ENCODE assay signal across 8 cellular contexts in the genomic region with DNA sequence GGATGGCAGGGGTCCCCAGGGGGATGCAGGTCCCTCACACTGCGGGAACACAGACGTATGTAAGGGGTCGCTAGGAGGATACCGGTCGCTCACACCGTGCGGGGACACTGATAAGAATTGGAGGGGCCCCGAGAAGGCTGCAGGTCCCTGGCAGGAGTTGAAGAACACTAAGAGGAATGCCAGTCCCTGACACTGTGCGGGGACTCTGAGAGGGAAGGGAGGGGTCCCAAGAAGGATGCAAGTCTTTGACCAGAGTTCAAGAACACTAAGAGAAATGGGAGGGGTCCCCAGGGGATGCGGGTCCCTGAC. TPM values are rescaled to one million over a fixed set of nuclear protein-coding genes. Genes with fewer than 3 reads are reported as not detected.
A peak's percentile ranks its signal among the peaks of the same experiment; 100 is the strongest.
DNase-seq lines count a peak whose midpoint lies in the region; ATAC-seq, FAIRE-seq and TF ChIP-seq lines count a peak whose summit lies in the region.

No MANE protein-coding gene starts in this region.

- TF ChIP-seq POLR2A in HepG2 (IDR thresholded peaks at IDR 0.05; ENCODE audit: insufficient read depth in 1 of 2, low read depth in 2 of 2, low read length in 2 of 2) (no peak), GM12891 (IDR thresholded peaks at IDR 0.05; ENCODE audit: low read depth, low read length) (no peak)

- H3K9me3 Mint-ChIP-seq in activated CD8-positive, alpha-beta memory T cell treated with anti-CD3 and anti-CD28 coated beads, Interleukin-2, amount 10 ng/mL, durations not matched to agents 7 days and 5 days (ENCODE audit: low read depth): no peaks in the 10 kb centered on the region

- H3K4me1 Mint-ChIP-seq in activated CD8-positive, alpha-beta memory T cell treated with anti-CD3 and anti-CD28 coated beads, Interleukin-2, amount 10 ng/mL, durations not matched to agents 7 days and 5 days: peaks cover 25% of the 10 kb centered on the region

- peaks cover 4% of the 10 kb centered on the region for H3K27me3 Mint-ChIP-seq in activated CD8-positive, alpha-beta memory T cell treated with anti-CD3 and anti-CD28 coated beads, Interleukin-2, amount 10 ng/mL, durations not matched to agents 7 days and 5 days

- FAIRE-seq in HepG2 (lab: Jason Lieb, UNC): no peak
- no peak for FAIRE-seq in GM12891 (lab: Jason Lieb, UNC)

- intact Hi-C loops in HepG2 (cut with micrococcal nuclease; ENCODE audit: unreplicated experiment) (loop anchor here (5.0 to 10.0 kb wide), 3 partner anchors 214 to 607 kb away; no protein-coding TSS in a partner anchor), tibial artery (cut with DNase I; ENCODE audit: low total_unique reads) (loop anchor here (5.0 to 10.0 kb wide), 3 partner anchors 272 to 607 kb away; no protein-coding TSS in a partner anchor)

- H3K4me2 ChIP-seq in HepG2 (ENCODE audit: low read depth, low read length): peak overlapping the region; percentile 87

- peaks cover 5% of the 10 kb centered on the region for H3K36me3 Mint-ChIP-seq in activated CD8-positive, alpha-beta memory T cell treated with anti-CD3 and anti-CD28 coated beads, Interleukin-2, amount 10 ng/mL, durations not matched to agents 7 days and 5 days

- POLR2A ChIA-PET in HepG2 (lab: Yijun Ruan, JAX): interaction anchor here (0.9 to 1.8 kb wide), 13 partner anchors 11 to 581 kb away, joined by 3 to 16 read pairs (median 3); no protein-coding TSS in a partner anchor

- CTCF ChIA-PET in activated CD8-positive, alpha-beta memory T cell treated with anti-CD3 and anti-CD28 coated beads, Interleukin-2, amount 10 ng/mL, durations not matched to agents 7 days and 5 days (lab: Charles Lee): interaction anchor here (0.8 to 4.2 kb wide), 22 partner anchors 9 to 669 kb away, joined by 3 to 31 read pairs (median 4); no protein-coding TSS in a partner anchor
- CTCF ChIA-PET in HepG2 (lab: Yijun Ruan, JAX; ENCODE audit: low intra/inter-chr PET ratio, low total read pairs): interaction anchor here (1.2 to 3.1 kb wide), 3 partner anchors 11 to 54 kb away, joined by 4 to 34 read pairs (median 29); no protein-coding TSS in a partner anchor

- peaks cover 22% of the 10 kb centered on the region for H3K4me1 ChIP-seq in adipocyte (ENCODE audit: control insufficient read depth, insufficient read depth, low read length)
- peaks cover 32% of the 10 kb centered on the region for H3K4me1 ChIP-seq in HepG2 (ENCODE audit: insufficient read depth, low read length)
- peaks cover 0 to 36% (median 17%) of the 10 kb centered on the region in 4 donors for H3K4me1 ChIP-seq in tibial artery

- WGBS in HepG2 (ENCODE audit: low lambda C conversion rate): 1% methylated on average over 10 of the region's 10 CpGs

- in situ Hi-C loops in HepG2 (cut with HindIII; ENCODE audit: extremely low pct_ligation_motif_present, low pct_unique_long_range_greater_than_20kb): loop anchor here (5.0 to 10.0 kb wide), 3 partner anchors 294 to 367 kb away; no protein-coding TSS in a partner anchor

- H3K79me2 ChIP-seq in HepG2 (ENCODE audit: insufficient read depth, low read length): no peaks in the 10 kb centered on the region

- DNase-seq in activated CD8-positive, alpha-beta memory T cell treated with anti-CD3 and anti-CD28 coated beads, Interleukin-2, amount 10 ng/mL, durations not matched to agents 7 days and 5 days: no peak
- DNase-seq in activated CD8-positive, alpha-beta memory T cell treated with anti-CD3 and anti-CD28 coated beads, Interleukin-2, amount 50 U/mL, for 48 hours: no peak
- DNase-seq in adipocyte (ENCODE audit: low read depth): no peak
- DNase-seq in HepG2 (ENCODE audit: low spot score): no peak
- DNase-seq in tibial artery: no peak
- no peak for DNase-seq in GM03348 (ENCODE audit: low spot score)
- DNase-seq in GM12891 (ENCODE audit: insufficient read length, low spot score): no peak

- TF ChIP-seq EP300 in HepG2 (IDR thresholded peaks at IDR 0.05; ENCODE audit: low read depth in 2 of 2, low read length in 2 of 2) (no peak), HepG2 (CRISPR knock-in tag; IDR thresholded peaks at IDR 0.05; ENCODE audit: borderline replicate concordance) (no peak)

- H3K36me3 ChIP-seq in adipocyte (ENCODE audit: control insufficient read depth, insufficient read depth, low read length, severe bottlenecking) (no peaks in the 10 kb centered on the region), HepG2 (replicated peaks in 1 of 2; ENCODE audit: control insufficient read depth in 1 of 2, insufficient read depth in 2 of 2, low read length in 2 of 2) (peaks cover 7 to 18% of the 10 kb centered on the region in 2 experiments; a peak in 4 of 5 replicates), tibial artery (peaks cover 0 to 6% (median 6%) of the 10 kb centered on the region in 3 donors)

- TF ChIP-seq RAD21 in HepG2 (CRISPR knock-in tag; IDR thresholded peaks at IDR 0.05): no peak

- H3K9me3 ChIP-seq in adipocyte (ENCODE audit: control insufficient read depth, low read length) (no peaks in the 10 kb centered on the region), HepG2 (ENCODE audit: low read length) (no peaks in the 10 kb centered on the region), tibial artery (no peaks in the 10 kb centered on the region)

- no TSS peak for BruUV-seq in HepG2 (replicated peaks; lab: Mats Ljungman, UMichigan)

- H3K4me3 ChIP-seq in adipocyte (ENCODE audit: low read length) (peak overlapping the region; percentile 90), HepG2 (replicated peaks in 1 of 3; ENCODE audit: insufficient read depth in 1 of 3, low read depth in 2 of 3, low read length in 3 of 3) (peak overlapping the region; percentile 89 to 98 (median 98)), tibial artery (peak overlapping the region; percentile 90 to 96)

- H3K27ac Mint-ChIP-seq in activated CD8-positive, alpha-beta memory T cell treated with anti-CD3 and anti-CD28 coated beads, Interleukin-2, amount 10 ng/mL, durations not matched to agents 7 days and 5 days: peak overlapping the region; percentile 91

- H3K27me3 ChIP-seq in adipocyte (replicated peaks; ENCODE audit: control insufficient read depth, insufficient read depth, low read length): no peaks in the 10 kb centered on the region
- no peaks in the 10 kb centered on the region; a peak in 1 of 5 replicates for H3K27me3 ChIP-seq in HepG2 (ENCODE audit: control insufficient read depth in 1 of 2, insufficient read depth in 2 of 2, low read length in 2 of 2)
- H3K27me3 ChIP-seq in tibial artery: no peaks in the 10 kb centered on the region

- H3K9ac ChIP-seq in adipocyte (ENCODE audit: low read length) (peak overlapping the region; percentile 94), HepG2 (ENCODE audit: insufficient read depth, low read depth, low read length) (peak overlapping the region; percentile 95)

- 0 out of 2 replicates have a peak, but pooled peaks cover 4% of the 10 kb centered on the region for H4K20me1 ChIP-seq in HepG2 (ENCODE audit: insufficient read depth, low read length)

- H2AFZ ChIP-seq in HepG2 (ENCODE audit: low read length): peak overlapping the region; percentile 23

- ATAC-seq in activated CD8-positive, alpha-beta memory T cell treated with anti-CD3 and anti-CD28 coated beads, Interleukin-2, amount 10 ng/mL, durations not matched to agents 7 days and 5 days: no peak
- ATAC-seq in HepG2 (peak; percentile 26), HG02610 (IDR thresholded peaks at IDR 0.05; ENCODE audit: unreplicated experiment) (no peak)

- H3K27ac ChIP-seq in HepG2 (ENCODE audit: extremely low read length, insufficient read depth, low read length): peak overlapping the region; percentile 49
- H3K27ac ChIP-seq in tibial artery: peak overlapping the region; percentile 72 to 91

- TF ChIP-seq CTCF in HepG2 (CRISPR knock-in tag; IDR thresholded peaks at IDR 0.05) (no peak), tibial artery (IDR thresholded peaks at IDR 0.05) (no peak)

- H3K4me3 Mint-ChIP-seq in activated CD8-positive, alpha-beta memory T cell treated with anti-CD3 and anti-CD28 coated beads, Interleukin-2, amount 10 ng/mL, durations not matched to agents 7 days and 5 days: peak overlapping the region; percentile 95

TF ChIP-seq in HepG2, 621 proteins besides CTCF, POLR2A, EP300 and RAD21 (continues in another document):
- peak; percentile 2; the same call in 1 of the 2 replicates for TF ChIP-seq ZSCAN25 (CRISPR knock-in tag; IDR thresholded peaks at IDR 0.05)

TF ChIP-seq in GM12891, 5 proteins besides CTCF, POLR2A, EP300 and RAD21:
- TF ChIP-seq POLR2AphosphoS5 (IDR thresholded peaks at IDR 0.05; ENCODE audit: low read depth, low read length) (no peak), POU2F2 (IDR thresholded peaks at IDR 0.05; ENCODE audit: low read depth, low read length) (no peak), SPI1 (IDR thresholded peaks at IDR 0.05; ENCODE audit: low read depth, low read length) (no peak), TAF1 (IDR thresholded peaks at IDR 0.05; ENCODE audit: low read depth, low read length) (no peak), PAX5 (IDR thresholded peaks at IDR 0.05; ENCODE audit: insufficient read depth, low read length, severe bottlenecking) (no peak)

RNA-seq across cellular contexts. Expression of gene ERCC4, which starts 0.5 kb away (rescaled TPM):
- total RNA-seq in activated CD8-positive, alpha-beta memory T cell treated with anti-CD3 and anti-CD28 coated beads, Interleukin-2, amount 10 ng/mL, durations not matched to agents 7 days and 5 days: 10 to 100 TPM; 12.6 to 13.1 TPM
- total RNA-seq in HepG2 (2016; rRNA removed; fragmentation: Illumina TruSeq; extraction: Trizol): 15.2 and 27.9 TPM in 2 replicates
- 15.7 and 17.8 TPM in 2 replicates for total RNA-seq in HepG2 (2016; cell fraction: cytosol; rRNA removed; fragmentation: Illumina TruSeq; extraction: Trizol; ENCODE audit: low read depth)
- 15.2 and 33.1 TPM in 2 replicates for total RNA-seq in HepG2 (2016; cell fraction: insoluble cytoplasmic fraction; rRNA removed; fragmentation: Illumina TruSeq; extraction: Trizol)
- 5.6 and 5.8 TPM in 2 replicates for total RNA-seq in HepG2 (2016; cell fraction: membrane; rRNA removed; fragmentation: Illumina TruSeq; extraction: Trizol)
- total RNA-seq in HepG2 (2016; cell fraction: nucleus; rRNA removed; fragmentation: Illumina TruSeq; extraction: Trizol): 13.3 and 14.1 TPM in 2 replicates
- polyA plus RNA-seq in HepG2 (2011; rRNA removed): 5.4 and 5.7 TPM in 2 replicates
- 1.7 and 2.7 TPM in 2 replicates for polyA plus RNA-seq in HepG2 (2011; cell fraction: cytosol; rRNA removed)
- polyA plus RNA-seq in HepG2 (2011; cell fraction: nucleus; rRNA removed): 3.0 and 4.3 TPM in 2 replicates
- 6.4 and 8.2 TPM in 2 replicates for polyA plus RNA-seq in HepG2 (2012)
- 0.23 and 0.35 TPM in 2 replicates for polyA plus RNA-seq in HepG2 (2016; cell fraction: cytosol; fragmentation: Illumina TruSeq; extraction: Trizol; ENCODE audit: low read depth)
- 8.7 and 9.8 TPM in 2 replicates for polyA plus RNA-seq in HepG2 (2016; cell fraction: insoluble cytoplasmic fraction; fragmentation: Illumina TruSeq; extraction: Trizol; ENCODE audit: low read depth)
- polyA plus RNA-seq in HepG2 (2016; cell fraction: membrane; fragmentation: Illumina TruSeq; extraction: Trizol; ENCODE audit: low read depth): 0.58 and 0.98 TPM in 2 replicates
- 8.7 and 13.2 TPM in 2 replicates for polyA plus RNA-seq in HepG2 (2016; cell fraction: nucleus; fragmentation: Illumina TruSeq; extraction: Trizol; ENCODE audit: insufficient read depth, low read depth)
- 26.2 and 26.7 TPM in 2 replicates for polyA minus RNA-seq in HepG2 (2011; rRNA and poly(A)+ RNA removed; ENCODE audit: low replicate concordance)
- polyA minus RNA-seq in HepG2 (2011; cell fraction: cytosol; rRNA and poly(A)+ RNA removed): 19.2 and 21.1 TPM in 2 replicates
- polyA minus RNA-seq in HepG2 (2011; cell fraction: nucleus; rRNA and poly(A)+ RNA removed): 15.1 and 21.3 TPM in 2 replicates
- polyA plus RNA-seq in GM12891 (2012; ENCODE audit: low read depth, missing spikeins): 2.5 TPM
